19 cellular contexts compared by ENCODE assay signal in genomic region chr9:135243201-135244190, GRCh38.
DNase-seq lines count a peak whose midpoint lies in the region; ATAC-seq and TF ChIP-seq lines count a peak whose summit lies in the region.
"Had no signal": no experiment of that assay in that cellular context is flagged by ENCODE, and none has a peak within 500 bp of the region (broad histone marks: within the 10 kb centered on the region; RNA-seq: fewer than 3 reads in every experiment).

No MANE protein-coding gene starts in this region.

- peaks cover 9% of the 10 kb centered on the region; the same call in 1 of the 2 replicates for H3K4me1 Mint-ChIP-seq in WTC11

- no peak overlapping the region for H3K4me3 Mint-ChIP-seq in WTC11

- no peaks in the 10 kb centered on the region for H3K36me3 Mint-ChIP-seq in WTC11

- ATAC-seq in WTC11: no peak
- ATAC-seq in right cardiac atrium: no peak

- no peak overlapping the region for H3K27ac ChIP-seq in right cardiac atrium (ENCODE audit: low read length)
- H3K27ac ChIP-seq in temporal lobe (ENCODE audit: low read depth, low read length): peak overlapping the region; percentile 72
- H3K27ac ChIP-seq: 22Rv1 had no signal

- peak; percentile 26 for DNase-seq in DMS 273 (lab: John Stamatoyannopoulos, UW; ENCODE audit: unreplicated experiment)
- no peak for DNase-seq in DMS 273 treated with DMSO at 0.1 percent for 48 hours (lab: John Stamatoyannopoulos, UW)
- no peak for DNase-seq in WTC11 (ENCODE audit: low spot score)
- DNase-seq in right cardiac atrium: peak; percentile 0 to 30 (median 28)
- DNase-seq in NCI-H2081 (lab: John Stamatoyannopoulos, UW): no peak
- DNase-seq in effector CD4-positive, alpha-beta T cell: no peak
- DNase-seq in HPDE6-E6E7 (ENCODE audit: extremely low spot score): no peak
- DNase-seq: DMS153; IMR-90; Kasumi-1; MV-4-11; NCI-H146; NCI-H2107; NCI-H69; NK-92 treated with Interleukin-12 subunit alpha and Interleukin-12 subunit beta, amount 100 ng/mL, for 24 hours; OCI-M1 had no signal

- H3K9me3 Mint-ChIP-seq in WTC11: no peaks in the 10 kb centered on the region

- CTCF ChIA-PET in WTC11 (lab: Charles Lee): interaction anchor here (1.1 to 1.2 kb wide), 2 partner anchors 157 to 169 kb away, joined by 3 read pairs; no protein-coding TSS in a partner anchor

- POLR2A ChIA-PET in WTC11 (lab: Charles Lee): no interaction called here

- H3K9me3 ChIP-seq in right cardiac atrium (ENCODE audit: control insufficient read depth, low read length): no peaks in the 10 kb centered on the region
- H3K9me3 ChIP-seq: HAP-1 had no signal

- no peaks in the 10 kb centered on the region for H3K27me3 ChIP-seq in right cardiac atrium (ENCODE audit: control insufficient read depth, insufficient read depth)

- WGBS in right cardiac atrium: 75% methylated on average over 31 of the region's 31 CpGs

- H3K27ac Mint-ChIP-seq in WTC11: peak overlapping the region; percentile 86; the same call in 1 of the 2 replicates

- no peaks in the 10 kb centered on the region for H3K4me1 ChIP-seq in right cardiac atrium (ENCODE audit: control insufficient read depth, insufficient read depth, low read length)
- H3K4me1 ChIP-seq: HAP-1 had no signal

- no peak for TF ChIP-seq CTCF in WTC11 (IDR thresholded peaks at IDR 0.05)

- H3K27me3 Mint-ChIP-seq in WTC11 (ENCODE audit: low read depth): no peaks in the 10 kb centered on the region; the same call in 1 of the 2 replicates

- intact Hi-C loops in right cardiac atrium (cut with DNase I): no loop called here

- H3K4me3 ChIP-seq in right cardiac atrium (ENCODE audit: low read length): no peak overlapping the region
- H3K4me3 ChIP-seq: HAP-1 had no signal

TF ChIP-seq in WTC11, 78 proteins besides CTCF, POLR2A, EP300 and RAD21:
- no peak for TF ChIP-seq HMGA2 (CRISPR knock-in tag; IDR thresholded peaks at IDR 0.05)
- TF ChIP-seq OVOL2 (CRISPR knock-in tag; IDR thresholded peaks at IDR 0.05; ENCODE audit: borderline replicate concordance): no peak
- TF ChIP-seq TP53 (CRISPR knock-in tag; IDR thresholded peaks at IDR 0.05): no peak
- no peak for TF ChIP-seq ZNF138 (CRISPR knock-in tag; conservative IDR thresholded peaks at IDR 0.05)
- TF ChIP-seq ZNF232 (CRISPR knock-in tag; IDR thresholded peaks at IDR 0.05): no peak
- no peak for TF ChIP-seq JAZF1 (CRISPR knock-in tag; IDR thresholded peaks at IDR 0.05)
- TF ChIP-seq ZNF532 (CRISPR knock-in tag; IDR thresholded peaks at IDR 0.05; ENCODE audit: borderline replicate concordance): no peak
- TF ChIP-seq ZNF281 (CRISPR knock-in tag; IDR thresholded peaks at IDR 0.05): no peak
- TF ChIP-seq CDX4 (CRISPR knock-in tag; IDR thresholded peaks at IDR 0.05; ENCODE audit: borderline replicate concordance): no peak
- TF ChIP-seq ZNF219 (CRISPR knock-in tag; IDR thresholded peaks at IDR 0.05; ENCODE audit: borderline replicate concordance): no peak
- no peak for TF ChIP-seq USF2 (CRISPR knock-in tag; IDR thresholded peaks at IDR 0.05)
- TF ChIP-seq MXD4 (CRISPR knock-in tag; IDR thresholded peaks at IDR 0.05; ENCODE audit: borderline replicate concordance): no peak
- no peak for TF ChIP-seq RORB (CRISPR knock-in tag; IDR thresholded peaks at IDR 0.05)
- no peak for TF ChIP-seq FOXK1 (CRISPR knock-in tag; IDR thresholded peaks at IDR 0.05)
- no peak for TF ChIP-seq MLX (CRISPR knock-in tag; IDR thresholded peaks at IDR 0.05)
- no peak for TF ChIP-seq ZNF423 (CRISPR knock-in tag; IDR thresholded peaks at IDR 0.05)

Comparison
In these comparisons a context has a peak if more than half of its experiments do, and no peak if none do; other contexts are left out.
1. DNase-seq: peak in DMS 273 (single experiment) and right cardiac atrium (3 of 3); none in DMS 273 treated with DMSO at 0.1 percent for 48 hours (single experiment), WTC11 (single experiment), NCI-H2081 (0 of 2), effector CD4-positive, alpha-beta T cell (single experiment) and HPDE6-E6E7 (single experiment).